In the genomic region with DNA sequence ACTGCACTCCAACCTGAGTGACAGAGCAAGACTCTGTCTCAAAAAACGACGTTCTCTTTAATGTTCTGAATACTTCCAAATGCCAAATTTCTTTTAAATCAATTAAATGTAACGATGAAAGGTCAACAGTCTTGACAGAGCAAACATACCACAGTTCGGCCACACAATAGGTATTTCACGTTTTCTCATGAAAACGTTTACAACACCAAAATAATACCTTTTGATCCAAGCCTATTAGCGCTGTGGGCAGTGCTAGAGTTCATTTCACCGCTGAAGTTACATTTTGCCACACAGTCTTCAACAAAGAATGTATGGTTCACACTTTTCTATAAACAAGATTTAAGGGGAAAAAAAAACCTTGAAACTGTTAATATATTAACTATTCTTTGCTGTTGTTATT, we compare ENCODE assay signal across 2 cellular contexts.
TF ChIP-seq lines count a peak whose summit lies in the region.

No MANE protein-coding gene starts in this region.

TF ChIP-seq in H1, 55 proteins besides CTCF, POLR2A, EP300 and RAD21:
- TF ChIP-seq BACH1 (IDR thresholded peaks at IDR 0.05; ENCODE audit: low read length): no peak
- no peak for TF ChIP-seq KDM5A (IDR thresholded peaks at IDR 0.05; ENCODE audit: low read length)
- TF ChIP-seq SP4 (IDR thresholded peaks at IDR 0.05; ENCODE audit: low read length): no peak
- TF ChIP-seq HDAC2 (IDR thresholded peaks at IDR 0.05; ENCODE audit: borderline replicate concordance in 1 of 2, low read depth in 2 of 2, low read length in 2 of 2): no peak
- TF ChIP-seq NRF1 (IDR thresholded peaks at IDR 0.05; ENCODE audit: low read depth, low read length): no peak
- TF ChIP-seq TCF12 (IDR thresholded peaks at IDR 0.05; ENCODE audit: low read depth, low read length): no peak
- no peak for TF ChIP-seq POLR2AphosphoS5 (IDR thresholded peaks at IDR 0.05; ENCODE audit: low read depth, low read length)
- TF ChIP-seq SP2 (IDR thresholded peaks at IDR 0.05; ENCODE audit: low read length): no peak
- TF ChIP-seq, protein P1, sequence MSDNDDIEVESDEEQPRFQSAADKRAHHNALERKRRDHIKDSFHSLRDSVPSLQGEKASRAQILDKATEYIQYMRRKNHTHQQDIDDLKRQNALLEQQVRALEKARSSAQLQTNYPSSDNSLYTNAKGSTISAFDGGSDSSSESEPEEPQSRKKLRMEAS (IDR thresholded peaks at IDR 0.05): no peak
- TF ChIP-seq, protein P2, sequence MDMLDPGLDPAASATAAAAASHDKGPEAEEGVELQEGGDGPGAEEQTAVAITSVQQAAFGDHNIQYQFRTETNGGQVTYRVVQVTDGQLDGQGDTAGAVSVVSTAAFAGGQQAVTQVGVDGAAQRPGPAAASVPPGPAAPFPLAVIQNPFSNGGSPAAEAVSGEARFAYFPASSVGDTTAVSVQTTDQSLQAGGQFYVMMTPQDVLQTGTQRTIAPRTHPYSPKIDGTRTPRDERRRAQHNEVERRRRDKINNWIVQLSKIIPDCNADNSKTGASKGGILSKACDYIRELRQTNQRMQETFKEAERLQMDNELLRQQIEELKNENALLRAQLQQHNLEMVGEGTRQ (IDR thresholded peaks at IDR 0.05; ENCODE audit: low read length): no peak
- TF ChIP-seq MAFK (IDR thresholded peaks at IDR 0.05; ENCODE audit: low read depth, low read length): no peak
- TF ChIP-seq BCL11A (IDR thresholded peaks at IDR 0.05; ENCODE audit: low read depth in 2 of 2, low read length in 2 of 2): no peak
- no peak for TF ChIP-seq SP1 (IDR thresholded peaks at IDR 0.05; ENCODE audit: low read depth, low read length)

TF ChIP-seq in SK-N-SH treated with all-trans-retinoic acid at 6 μM for 48 hours, 23 proteins besides CTCF, POLR2A, EP300 and RAD21:
- TF ChIP-seq, protein P3, sequence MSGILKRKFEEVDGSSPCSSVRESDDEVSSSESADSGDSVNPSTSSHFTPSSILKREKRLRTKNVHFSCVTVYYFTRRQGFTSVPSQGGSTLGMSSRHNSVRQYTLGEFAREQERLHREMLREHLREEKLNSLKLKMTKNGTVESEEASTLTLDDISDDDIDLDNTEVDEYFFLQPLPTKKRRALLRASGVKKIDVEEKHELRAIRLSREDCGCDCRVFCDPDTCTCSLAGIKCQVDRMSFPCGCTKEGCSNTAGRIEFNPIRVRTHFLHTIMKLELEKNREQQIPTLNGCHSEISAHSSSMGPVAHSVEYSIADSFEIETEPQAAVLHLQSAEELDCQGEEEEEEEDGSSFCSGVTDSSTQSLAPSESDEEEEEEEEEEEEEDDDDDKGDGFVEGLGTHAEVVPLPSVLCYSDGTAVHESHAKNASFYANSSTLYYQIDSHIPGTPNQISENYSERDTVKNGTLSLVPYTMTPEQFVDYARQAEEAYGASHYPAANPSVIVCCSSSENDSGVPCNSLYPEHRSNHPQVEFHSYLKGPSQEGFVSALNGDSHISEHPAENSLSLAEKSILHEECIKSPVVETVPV (CRISPR knock-in tag; IDR thresholded peaks at IDR 0.05): no peak
TF ChIP-seq in SK-N-SH treated with all-trans-retinoic acid at 6 μM for 48 hours: peak in this region for 0.
